In the genomic region with DNA sequence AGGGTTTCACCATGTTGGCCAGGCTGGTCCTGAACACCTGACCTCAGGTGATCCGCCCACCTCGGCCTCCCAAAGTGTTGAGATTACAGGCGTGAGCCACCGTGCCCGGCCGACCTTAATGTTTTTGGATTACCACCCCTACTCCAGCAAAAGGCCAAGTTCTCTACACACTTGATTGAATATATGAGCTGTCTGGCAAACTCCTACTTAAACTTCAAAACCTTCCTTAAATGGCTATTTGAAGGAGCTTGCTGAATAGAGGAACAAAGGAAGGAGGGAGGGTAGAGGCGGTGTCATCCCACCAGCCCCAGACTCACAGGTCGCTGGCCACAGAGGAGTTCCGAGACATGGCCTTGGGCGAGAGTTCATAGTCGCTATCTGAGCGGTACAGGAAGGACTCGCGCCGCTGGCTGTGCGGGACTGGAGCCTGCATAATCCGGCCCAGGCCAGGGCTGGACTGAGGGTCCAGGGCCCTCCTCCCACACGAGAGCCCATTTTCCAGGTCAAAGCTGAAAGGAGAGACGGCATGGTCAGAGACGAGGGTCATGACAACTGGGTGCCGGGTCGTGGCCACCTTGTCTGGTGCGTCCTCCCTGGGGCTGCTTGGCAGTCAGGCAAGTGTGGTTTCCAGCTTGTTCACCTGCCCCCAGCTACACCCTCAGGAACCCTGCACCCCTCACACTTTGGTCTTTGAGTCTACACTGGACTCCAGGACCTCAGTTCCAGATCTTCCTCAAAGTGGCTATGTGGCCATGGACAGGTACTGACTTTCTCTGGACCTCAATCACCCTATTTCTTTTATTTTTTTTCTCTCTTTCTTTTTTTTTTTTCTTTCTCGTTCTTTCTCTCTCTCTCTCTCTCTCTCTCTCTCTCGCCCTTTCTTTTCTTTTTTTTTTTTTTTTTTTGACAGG, we compare ENCODE assay signal across 11 cellular contexts. TPM values are rescaled to one million over a fixed set of nuclear protein-coding genes. Genes with fewer than 3 reads are reported as not detected.
DNase-seq lines count a peak whose midpoint lies in the region; ATAC-seq and TF ChIP-seq lines count a peak whose summit lies in the region.
"Had no signal": no experiment of that assay in that cellular context is flagged by ENCODE, and none has a peak within 500 bp of the region (broad histone marks: within the 10 kb centered on the region; RNA-seq: fewer than 3 reads in every experiment).

No MANE protein-coding gene starts in this region.

- intact Hi-C loops in A673 (cut with micrococcal nuclease; ENCODE audit: unreplicated experiment): no loop called here

- H3K27ac Mint-ChIP-seq in CD8-positive, alpha-beta memory T cell: peak overlapping the region in 1 of 8 donors; percentile 93
- H3K27ac Mint-ChIP-seq in GM23338: no peak overlapping the region
- H3K27ac Mint-ChIP-seq in WTC11: no peak overlapping the region; the same call in 1 of the 2 replicates

- H3K27me3 ChIP-seq in CD8-positive, alpha-beta memory T cell (ENCODE audit: insufficient read depth, low read length, poor library complexity, severe bottlenecking): peaks cover 30% of the 10 kb centered on the region
- H3K27me3 ChIP-seq in GM23338 (ENCODE audit: insufficient read depth) (peaks cover 23% of the 10 kb centered on the region), A673 (replicated peaks; ENCODE audit: insufficient read depth, low read depth, low read length, poor library complexity) (peaks cover 35% of the 10 kb centered on the region)

- no peaks in the 10 kb centered on the region for H3K9me2 ChIP-seq in GM23338 (ENCODE audit: insufficient read depth)

- BruUV-seq in A673 (replicated peaks; lab: Mats Ljungman, UMichigan): no TSS peak

- H3K36me3 Mint-ChIP-seq in CD8-positive, alpha-beta memory T cell: peaks cover 0 to 3% (median 0%) of the 10 kb centered on the region in 3 donors
- H3K36me3 Mint-ChIP-seq in GM23338 (ENCODE audit: low read depth): no peaks in the 10 kb centered on the region
- H3K36me3 Mint-ChIP-seq in WTC11: no peaks in the 10 kb centered on the region

- peak overlapping the region; percentile 54 for H3K27ac ChIP-seq in CD8-positive, alpha-beta memory T cell (ENCODE audit: low read depth, low read length)
- H3K27ac ChIP-seq in GM23338 (ENCODE audit: low read depth): no peak overlapping the region
- no peak overlapping the region for H3K27ac ChIP-seq in coronary artery
- H3K27ac ChIP-seq in A673 (ENCODE audit: low read depth, low read length, poor library complexity, severe bottlenecking): no peak overlapping the region

- H3K4me3 Mint-ChIP-seq in CD8-positive, alpha-beta memory T cell: no peak overlapping the region
- H3K4me3 Mint-ChIP-seq in GM23338 (peak overlapping the region; percentile 12; the same call in 1 of the 3 replicates), WTC11 (peak overlapping the region; percentile 52)

- no peak overlapping the region for H2AFZ ChIP-seq in GM23338

- no peak for DNase-seq in CD8-positive, alpha-beta memory T cell
- no peak for DNase-seq in GM23338 (ENCODE audit: low spot score)
- DNase-seq in WTC11 (ENCODE audit: low spot score): no peak
- peak; percentile 64 for DNase-seq in islet precursor cell
- DNase-seq in AG08395 (ENCODE audit: low spot score): no peak
- DNase-seq in NK-92 treated with Interleukin-12 subunit alpha and Interleukin-12 subunit beta, amount 100 ng/mL, for 24 hours (lab: John Stamatoyannopoulos, UW): no peak
- DNase-seq in coronary artery (ENCODE audit: low spot score): no peak
- DNase-seq in A673 (ENCODE audit: low spot score): no peak
- DNase-seq: DMS53, H7 had no signal

- H3K4me1 ChIP-seq in CD8-positive, alpha-beta memory T cell (ENCODE audit: insufficient read depth, low read length): peaks cover 24% of the 10 kb centered on the region
- H3K4me1 ChIP-seq in GM23338 (ENCODE audit: insufficient read depth): peaks cover 15% of the 10 kb centered on the region; the same call in 1 of the 2 replicates
- peaks cover 6% of the 10 kb centered on the region for H3K4me1 ChIP-seq in A673 (ENCODE audit: insufficient read depth, low read length, poor library complexity, severe bottlenecking)

- H3K27me3 Mint-ChIP-seq in CD8-positive, alpha-beta memory T cell: peaks cover 41 to 55% of the 10 kb centered on the region in 2 donors
- H3K27me3 Mint-ChIP-seq in GM23338 (ENCODE audit: insufficient read depth, low read depth, poor library complexity): peaks cover 37% of the 10 kb centered on the region
- peaks cover 35% of the 10 kb centered on the region for H3K27me3 Mint-ChIP-seq in WTC11 (ENCODE audit: low read depth)

- no peaks in the 10 kb centered on the region for H3K9me3 Mint-ChIP-seq in CD8-positive, alpha-beta memory T cell
- H3K9me3 Mint-ChIP-seq in GM23338: peaks cover 3% of the 10 kb centered on the region; the same call in 1 of the 3 replicates
- H3K9me3 Mint-ChIP-seq in WTC11: no peaks in the 10 kb centered on the region

- H3K9me3 ChIP-seq in CD8-positive, alpha-beta memory T cell (ENCODE audit: low read length): no peaks in the 10 kb centered on the region
- H3K9me3 ChIP-seq in A673 (ENCODE audit: low read depth, low read length, poor library complexity, severe bottlenecking): no peaks in the 10 kb centered on the region

- H4K20me1 ChIP-seq in GM23338 (replicated peaks; ENCODE audit: insufficient read depth): no peaks in the 10 kb centered on the region

- TF ChIP-seq CTCF in GM23338 (conservative IDR thresholded peaks at IDR 0.05; ENCODE audit: low read depth in 2 of 2): no peak
- TF ChIP-seq CTCF in WTC11 (IDR thresholded peaks at IDR 0.05): no peak
- no peak for TF ChIP-seq CTCF in coronary artery (IDR thresholded peaks at IDR 0.05)
- no peak for TF ChIP-seq CTCF in A673 (conservative IDR thresholded peaks at IDR 0.05; ENCODE audit: low read depth, low read length)

- CTCF ChIA-PET in CD8-positive, alpha-beta memory T cell (lab: Charles Lee): interaction anchor here (1.0 kb wide), 1 partner anchor 107 kb away, joined by 3 read pairs; no protein-coding TSS in a partner anchor
- CTCF ChIA-PET in WTC11 (lab: Charles Lee): interaction anchor here (0.6 to 3.6 kb wide), 15 partner anchors 10 to 1062 kb away, joined by 3 to 50 read pairs (median 4); partner anchors contain the start of genes LSM4, RAB3A and SSBP4
- CTCF ChIA-PET in A673 (lab: Charles Lee): no interaction called here

- H3K4me3 ChIP-seq in CD8-positive, alpha-beta memory T cell (ENCODE audit: low read length): no peak overlapping the region
- H3K4me3 ChIP-seq in GM23338 (no peak overlapping the region), coronary artery (no peak overlapping the region), A673 (ENCODE audit: low read depth, low read length, poor library complexity, severe bottlenecking) (no peak overlapping the region)

- peaks cover 23% of the 10 kb centered on the region; the same call in 1 of the 2 replicates for H3F3A ChIP-seq in GM23338 (replicated peaks; ENCODE audit: low read depth)

- ATAC-seq in GM23338 (no peak), WTC11 (no peak)

- H3K4me1 Mint-ChIP-seq in CD8-positive, alpha-beta memory T cell: peaks cover 14 to 29% (median 16%) of the 10 kb centered on the region in 3 donors
- H3K4me1 Mint-ChIP-seq in GM23338 (peaks cover 28% of the 10 kb centered on the region), WTC11 (peaks cover 30% of the 10 kb centered on the region)

- no peaks in the 10 kb centered on the region for H3K36me3 ChIP-seq in CD8-positive, alpha-beta memory T cell (ENCODE audit: insufficient read depth, low read length)
- H3K36me3 ChIP-seq in GM23338 (ENCODE audit: insufficient read depth) (no peaks in the 10 kb centered on the region), A673 (ENCODE audit: insufficient read depth, low read length, poor library complexity, severe bottlenecking) (no peaks in the 10 kb centered on the region)

- POLR2A ChIA-PET in CD8-positive, alpha-beta memory T cell (lab: Charles Lee): interaction anchor here (0.6 kb wide), 2 partner anchors 46 to 89 kb away, joined by 3 to 7 read pairs; no protein-coding TSS in a partner anchor
- POLR2A ChIA-PET in WTC11 (lab: Charles Lee) (no interaction called here), A673 (lab: Charles Lee; ENCODE audit: low non-redundant PET) (interaction anchor here (0.7 kb wide), 1 partner anchor 62 kb away, joined by 7 read pairs; no protein-coding TSS in a partner anchor)

- H3K79me2 ChIP-seq in GM23338 (replicated peaks; ENCODE audit: insufficient read depth): no peaks in the 10 kb centered on the region

- no peak overlapping the region for H3K4me2 ChIP-seq in GM23338

TF ChIP-seq in GM23338, 12 proteins besides CTCF, POLR2A, EP300 and RAD21 (continues in another document):
- TF ChIP-seq EZH2 (IDR thresholded peaks at IDR 0.05; ENCODE audit: low read depth, unreplicated experiment): no peak

RNA-seq across cellular contexts. Expression of gene PDE4C, which starts 4.2 kb away (rescaled TPM):
- total RNA-seq in CD8-positive, alpha-beta memory T cell: not detected
- not detected for polyA plus RNA-seq in CD8-positive, alpha-beta memory T cell
- 3.6 and 7.1 TPM in 2 replicates for total RNA-seq in GM23338 (2014; rRNA removed; shearing (Covaris generic))
- polyA plus RNA-seq in GM23338 (2016; fragmentation: Nextera tagmentation; extraction: Ambion mirVana): 1.6 and 2.5 TPM in 2 replicates
- 3.0 to 5.7 TPM (median 3.8 TPM) in 3 replicates for total RNA-seq in WTC11 (2021)
- total RNA-seq in A673 (2021): not detected in 2 replicates

RNA-seq across cellular contexts. Expression of gene RAB3A, which starts 18.2 kb away (rescaled TPM):
- total RNA-seq in CD8-positive, alpha-beta memory T cell: 1 to 10 TPM; 2.9 to 3.8 TPM
- polyA plus RNA-seq in CD8-positive, alpha-beta memory T cell: 0.59 TPM
- total RNA-seq in GM23338 (2014; rRNA removed; shearing (Covaris generic)): 9.7 and 11.6 TPM in 2 replicates
- 20.3 and 24.1 TPM in 2 replicates for polyA plus RNA-seq in GM23338 (2016; fragmentation: Nextera tagmentation; extraction: Ambion mirVana)
- 12.2 to 14.7 TPM (median 14.6 TPM) in 3 replicates for total RNA-seq in WTC11 (2021)
- 2.9 and 4.2 TPM in 2 replicates for total RNA-seq in A673 (2021)

RNA-seq across cellular contexts. Expression of gene MPV17L2, which starts 29.1 kb away (rescaled TPM):
- total RNA-seq in CD8-positive, alpha-beta memory T cell: 10 to 100 TPM; 24.2 to 24.6 TPM
- 12.6 TPM for polyA plus RNA-seq in CD8-positive, alpha-beta memory T cell
- total RNA-seq in GM23338 (2014; rRNA removed; shearing (Covaris generic)): 41.9 and 81.3 TPM in 2 replicates
- 38.7 and 40.2 TPM in 2 replicates for polyA plus RNA-seq in GM23338 (2016; fragmentation: Nextera tagmentation; extraction: Ambion mirVana)
- 26.3 to 29.8 TPM (median 28.0 TPM) in 3 replicates for total RNA-seq in WTC11 (2021)
- 20.2 and 21.3 TPM in 2 replicates for total RNA-seq in A673 (2021)

RNA-seq across cellular contexts. Expression of gene IFI30, which starts 48.5 kb away (rescaled TPM):
- total RNA-seq in CD8-positive, alpha-beta memory T cell: 10 to 100 TPM; 33.3 to 34.5 TPM
- 10.9 TPM for polyA plus RNA-seq in CD8-positive, alpha-beta memory T cell
- 17.1 and 27.4 TPM in 2 replicates for total RNA-seq in GM23338 (2014; rRNA removed; shearing (Covaris generic))
- 31.9 and 34.4 TPM in 2 replicates for polyA plus RNA-seq in GM23338 (2016; fragmentation: Nextera tagmentation; extraction: Ambion mirVana)
- total RNA-seq in WTC11 (2021) (20.2 to 30.3 TPM (median 26.2 TPM) in 3 replicates), A673 (2021) (not detected in 2 replicates)

RNA-seq across cellular contexts. Expression of gene IQCN, which starts 52.2 kb away (rescaled TPM):
- 1 to 10 TPM; 1.3 TPM for total RNA-seq in CD8-positive, alpha-beta memory T cell
- 0.31 TPM for polyA plus RNA-seq in CD8-positive, alpha-beta memory T cell
- total RNA-seq in GM23338 (2014; rRNA removed; shearing (Covaris generic)): 0.35 and 0.89 TPM in 2 replicates
- polyA plus RNA-seq in GM23338 (2016; fragmentation: Nextera tagmentation; extraction: Ambion mirVana): 0.10 TPM in 1 of 2 replicates, not detected in the other
- total RNA-seq in WTC11 (2021): 0.46 to 1.0 TPM (median 0.61 TPM) in 3 replicates
- total RNA-seq in A673 (2021): 10.2 and 12.0 TPM in 2 replicates
- total RNA-seq: HT1080 had no signal

Comparison
In these comparisons a context has a peak if more than half of its experiments do, and no peak if none do; other contexts are left out.
1. H3K4me3 Mint-ChIP-seq: peak in GM23338 (single experiment) and WTC11 (single experiment); none in CD8-positive, alpha-beta memory T cell (0 of 7).